11 cellular contexts compared by ENCODE assay signal in the genomic region with DNA sequence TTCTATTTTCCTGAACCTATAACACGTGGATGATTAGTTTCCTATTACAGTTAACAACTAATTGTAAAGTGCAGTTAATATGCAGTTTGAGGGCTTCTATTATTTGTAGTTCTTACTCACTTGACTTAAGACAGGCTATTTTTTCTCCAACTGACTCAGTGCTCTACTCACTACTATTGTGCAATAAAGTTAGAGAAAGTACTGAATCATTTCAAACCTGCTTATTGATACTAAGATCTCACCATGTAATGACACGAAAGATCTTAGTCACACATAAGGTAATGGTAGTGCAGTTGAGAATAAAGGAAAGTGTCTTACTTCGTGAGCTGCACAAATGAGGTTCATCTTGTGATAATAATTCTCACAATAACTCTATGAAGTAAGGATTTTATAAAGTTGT. TPM values are rescaled to one million over a fixed set of nuclear protein-coding genes. Genes with fewer than 3 reads are reported as not detected.
DNase-seq lines count a peak whose midpoint lies in the region; ATAC-seq and TF ChIP-seq lines count a peak whose summit lies in the region.
"Had no signal": no experiment of that assay in that cellular context is flagged by ENCODE, and none has a peak within 500 bp of the region (broad histone marks: within the 10 kb centered on the region; RNA-seq: fewer than 3 reads in every experiment).

No MANE protein-coding gene starts in this region.

- no peaks in the 10 kb centered on the region for H3K27me3 Mint-ChIP-seq in activated T-cell treated with anti-CD3 and anti-CD28 coated beads, Interleukin-2, amount 50 U/mL, for 24 hours
- H3K27me3 Mint-ChIP-seq in CD8-positive, alpha-beta T cell (ENCODE audit: low read depth): no peaks in the 10 kb centered on the region

- H3K9me3 Mint-ChIP-seq in activated T-cell treated with anti-CD3 and anti-CD28 coated beads, Interleukin-2, amount 50 U/mL, for 24 hours: peaks cover 8% of the 10 kb centered on the region
- H3K9me3 Mint-ChIP-seq in CD8-positive, alpha-beta T cell: peaks cover 3% of the 10 kb centered on the region

- H3K27me3 ChIP-seq in CD8-positive, alpha-beta T cell (ENCODE audit: insufficient read depth, low read length): no peaks in the 10 kb centered on the region
- H3K27me3 ChIP-seq: BLaER1 had no signal

- POLR2A ChIA-PET in CD8-positive, alpha-beta T cell (lab: Charles Lee): no interaction called here

- no peaks in the 10 kb centered on the region for H3K36me3 Mint-ChIP-seq in activated T-cell treated with anti-CD3 and anti-CD28 coated beads, Interleukin-2, amount 50 U/mL, for 24 hours (ENCODE audit: low read depth)
- H3K36me3 Mint-ChIP-seq in CD8-positive, alpha-beta T cell: peaks cover 2% of the 10 kb centered on the region

- no peak for DNase-seq in activated T-cell treated with anti-CD3 and anti-CD28 coated beads, Interleukin-2, amount 50 U/mL, for 24 hours
- no peak for DNase-seq in activated T-cell treated with anti-CD3 and anti-CD28 coated beads, Interleukin-2, amount 50 U/mL, for 1 hour
- DNase-seq in LoVo (ENCODE audit: low spot score) (peak; percentile 17), dedifferentiated amniotic fluid mesenchymal stem cell (ENCODE audit: extremely low spot score) (peak; percentile 26)
- no peak for DNase-seq in stimulated activated naive CD8-positive, alpha-beta T cell treated with anti-CD3 and anti-CD28 coated beads, Interleukin-15, Interleukin-2, amounts not matched to agents 100 U/mL and 50 U/mL, for 24 hours
- no peak for DNase-seq in CD8-positive, alpha-beta T cell
- DNase-seq: activated CD8-positive, alpha-beta memory T cell treated with anti-CD3 and anti-CD28 coated beads, Interleukin-2, amount 50 U/mL, for 4 hours; SK-N-SH had no signal

- H3K27ac Mint-ChIP-seq in activated T-cell treated with anti-CD3 and anti-CD28 coated beads, Interleukin-2, amount 50 U/mL, for 24 hours: peak overlapping the region; percentile 75
- H3K27ac Mint-ChIP-seq in CD8-positive, alpha-beta T cell: no peak overlapping the region

- H3K36me3 ChIP-seq in CD8-positive, alpha-beta T cell (ENCODE audit: insufficient read depth, low read length): no peaks in the 10 kb centered on the region
- H3K36me3 ChIP-seq: BLaER1 had no signal

- H3K27ac ChIP-seq in CD8-positive, alpha-beta T cell (ENCODE audit: low read depth, low read length): no peak overlapping the region
- H3K27ac ChIP-seq: BLaER1 had no signal

- peaks cover 28% of the 10 kb centered on the region for H3K4me1 Mint-ChIP-seq in activated T-cell treated with anti-CD3 and anti-CD28 coated beads, Interleukin-2, amount 50 U/mL, for 24 hours (ENCODE audit: low read depth)
- H3K4me1 Mint-ChIP-seq in CD8-positive, alpha-beta T cell (ENCODE audit: low read depth): peaks cover 14% of the 10 kb centered on the region

- ATAC-seq in stimulated activated naive CD8-positive, alpha-beta T cell treated with anti-CD3 and anti-CD28 coated beads, Interleukin-15, Interleukin-2, amounts not matched to agents 100 U/mL and 50 U/mL, for 24 hours: peak; percentile 96
- no peak for ATAC-seq in CD8-positive, alpha-beta T cell
- ATAC-seq in GM19463 (IDR thresholded peaks at IDR 0.05; ENCODE audit: unreplicated experiment): no peak
- ATAC-seq in GM21619 (IDR thresholded peaks at IDR 0.05; ENCODE audit: unreplicated experiment): no peak

- no peak overlapping the region for H3K4me3 ChIP-seq in CD8-positive, alpha-beta T cell (ENCODE audit: low read depth, low read length)
- H3K4me3 ChIP-seq: BLaER1 had no signal

- H3K9me3 ChIP-seq in CD8-positive, alpha-beta T cell (ENCODE audit: low read length): no peaks in the 10 kb centered on the region
- H3K9me3 ChIP-seq: SK-N-SH had no signal

- CTCF ChIA-PET in CD8-positive, alpha-beta T cell (lab: Charles Lee): no interaction called here

- H3K4me3 Mint-ChIP-seq in activated T-cell treated with anti-CD3 and anti-CD28 coated beads, Interleukin-2, amount 50 U/mL, for 24 hours: no peak overlapping the region
- no peak overlapping the region for H3K4me3 Mint-ChIP-seq in CD8-positive, alpha-beta T cell

- TF ChIP-seq CTCF in CD8-positive, alpha-beta T cell (IDR thresholded peaks at IDR 0.05): no peak

- no peaks in the 10 kb centered on the region for H3K4me1 ChIP-seq in CD8-positive, alpha-beta T cell (ENCODE audit: insufficient read depth, low read length)
- H3K4me1 ChIP-seq: BLaER1 had no signal

- intact Hi-C loops in CD8-positive, alpha-beta T cell (cut with DNase I, micrococcal nuclease): no loop called here

RNA-seq across cellular contexts. Expression of a gene that starts 22.8 kb away (rescaled TPM):
- total RNA-seq in CD8-positive, alpha-beta T cell: 100 to 1,000 TPM; 280 to 308 TPM

Comparison
In these comparisons a context has a peak if more than half of its experiments do, and no peak if none do; other contexts are left out.
1. DNase-seq: peak in LoVo (single experiment) and dedifferentiated amniotic fluid mesenchymal stem cell (single experiment); none in activated T-cell treated with anti-CD3 and anti-CD28 coated beads, Interleukin-2, amount 50 U/mL, for 24 hours (single experiment), activated T-cell treated with anti-CD3 and anti-CD28 coated beads, Interleukin-2, amount 50 U/mL, for 1 hour (single experiment), stimulated activated naive CD8-positive, alpha-beta T cell treated with anti-CD3 and anti-CD28 coated beads, Interleukin-15, Interleukin-2, amounts not matched to agents 100 U/mL and 50 U/mL, for 24 hours (single experiment) and CD8-positive, alpha-beta T cell (0 of 7).